17 cellular contexts compared by ENCODE assay signal in the genomic region with DNA sequence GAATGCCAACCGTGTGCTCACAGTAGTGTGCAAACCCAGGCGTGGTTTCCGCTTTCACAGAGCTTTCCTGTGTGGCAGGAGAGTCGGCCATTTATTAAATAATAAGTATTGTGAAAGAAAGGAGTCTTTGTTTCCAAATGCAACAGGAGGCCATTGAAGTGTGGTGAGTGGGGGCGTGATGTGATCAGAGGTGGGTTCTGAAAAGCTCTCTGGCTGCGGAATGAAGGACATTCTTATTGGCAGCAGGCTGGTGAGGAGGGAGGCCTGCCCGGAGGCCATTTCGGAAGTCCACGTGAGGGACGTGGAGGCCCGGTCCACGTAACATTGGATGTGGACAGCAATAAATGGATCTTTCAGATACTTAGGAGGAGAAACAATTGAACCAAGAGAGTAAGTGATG. TPM values are rescaled to one million over a fixed set of nuclear protein-coding genes. Genes with fewer than 3 reads are reported as not detected.
DNase-seq lines count a peak whose midpoint lies in the region; FAIRE-seq and TF ChIP-seq lines count a peak whose summit lies in the region.
"Had no signal": no experiment of that assay in that cellular context is flagged by ENCODE, and none has a peak within 500 bp of the region (broad histone marks: within the 10 kb centered on the region; RNA-seq: fewer than 3 reads in every experiment).

No MANE protein-coding gene starts in this region.

- H3K36me3 ChIP-seq in HEK293 (ENCODE audit: control insufficient read depth in 2 of 2, insufficient read depth in 1 of 2, low read length in 2 of 2), result no peaks in the 10 kb centered on the region
- H3K36me3 ChIP-seq: MG63 had no signal

- H3K9me3 Mint-ChIP-seq in progenitor cell of endocrine pancreas (ENCODE audit: low read depth), result no peaks in the 10 kb centered on the region
- H3K9me3 Mint-ChIP-seq: CD8-positive, alpha-beta T cell had no signal

- no peaks in the 10 kb centered on the region for H3K9me3 ChIP-seq in HEK293 (ENCODE audit: control insufficient read depth, insufficient read depth, low read depth, low read length)
- H3K9me3 ChIP-seq: MG63 had no signal

- POLR2A ChIA-PET in HEK293 (lab: Yijun Ruan, JAX), result no interaction called here

- TF ChIP-seq CTCF in HEK293 (tag by site-specific recombination; IDR thresholded peaks at IDR 0.05) (no peak), progenitor cell of endocrine pancreas (IDR thresholded peaks at IDR 0.05; ENCODE audit: unreplicated experiment) (no peak)

- H3K36me3 Mint-ChIP-seq in progenitor cell of endocrine pancreas (ENCODE audit: insufficient read depth), result peaks cover 3% of the 10 kb centered on the region
- H3K36me3 Mint-ChIP-seq: CD8-positive, alpha-beta T cell had no signal

- peaks cover 24% of the 10 kb centered on the region for H3K4me1 Mint-ChIP-seq in progenitor cell of endocrine pancreas (ENCODE audit: low read depth)
- H3K4me1 Mint-ChIP-seq: B cell had no signal

- no peaks in the 10 kb centered on the region for H3K4me1 ChIP-seq in HEK293 (ENCODE audit: control insufficient read depth, insufficient read depth, low read length)

- H3K27me3 Mint-ChIP-seq in progenitor cell of endocrine pancreas, result no peaks in the 10 kb centered on the region

- CTCF ChIA-PET in HEK293 (lab: Yijun Ruan, JAX), result interaction anchor here (1.7 kb wide), 1 partner anchor 41 kb away, joined by 6 read pairs; no protein-coding TSS in a partner anchor

- DNase-seq in SW480 (ENCODE audit: low spot score) (peak; percentile 80), foreskin melanocyte (peak; percentile 75), progenitor cell of endocrine pancreas (ENCODE audit: low spot score, unreplicated experiment) (no peak), frontal cortex (ENCODE audit: low spot score in 2 of 2) (no peak), mucosa of gallbladder (ENCODE audit: low spot score) (no peak), cerebellum (ENCODE audit: low spot score) (no peak)
- DNase-seq in activated effector memory CD4-positive, alpha-beta T cell treated with anti-CD3 and anti-CD28 coated beads, Interleukin-2, amount 50 U/mL, for 16 hours, result no peak
- DNase-seq: CD8-positive, alpha-beta T cell; KG1; MG63; NCI-H1105; NCI-H2029; NCI-H524 treated with DMSO at 0.1 percent for 48 hours; PC-3 had no signal

- no peak overlapping the region for H3K4me3 Mint-ChIP-seq in progenitor cell of endocrine pancreas (ENCODE audit: low read depth)
- H3K4me3 Mint-ChIP-seq: B cell; CD8-positive, alpha-beta T cell had no signal

- H3K4me3 ChIP-seq in HEK293 (ENCODE audit: low read depth, low read length), result no peak overlapping the region
- H3K4me3 ChIP-seq: MG63, SK-N-MC had no signal

- peak overlapping the region; percentile 80 for H3K27ac Mint-ChIP-seq in progenitor cell of endocrine pancreas
- H3K27ac Mint-ChIP-seq: B cell; CD8-positive, alpha-beta T cell had no signal

- FAIRE-seq in frontal cortex (lab: Jason Lieb, UNC), result no peak

- H3K27ac ChIP-seq in HEK293 (ENCODE audit: extremely low read depth, low read depth, low read length), result no peak overlapping the region
- H3K27ac ChIP-seq: SK-N-MC had no signal

TF ChIP-seq in HEK293, 187 proteins besides CTCF, POLR2A, EP300 and RAD21:
- TF ChIP-seq, protein P1, sequence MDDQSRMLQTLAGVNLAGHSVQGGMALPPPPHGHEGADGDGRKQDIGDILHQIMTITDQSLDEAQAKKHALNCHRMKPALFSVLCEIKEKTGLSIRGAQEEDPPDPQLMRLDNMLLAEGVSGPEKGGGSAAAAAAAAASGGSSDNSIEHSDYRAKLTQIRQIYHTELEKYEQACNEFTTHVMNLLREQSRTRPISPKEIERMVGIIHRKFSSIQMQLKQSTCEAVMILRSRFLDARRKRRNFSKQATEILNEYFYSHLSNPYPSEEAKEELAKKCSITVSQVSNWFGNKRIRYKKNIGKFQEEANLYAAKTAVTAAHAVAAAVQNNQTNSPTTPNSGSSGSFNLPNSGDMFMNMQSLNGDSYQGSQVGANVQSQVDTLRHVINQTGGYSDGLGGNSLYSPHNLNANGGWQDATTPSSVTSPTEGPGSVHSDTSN (CRISPR knock-in tag; IDR thresholded peaks at IDR 0.05), result no peak
- TF ChIP-seq OVOL3 (tag by site-specific recombination; IDR thresholded peaks at IDR 0.05) (no peak), ZNF2 (tag by site-specific recombination; IDR thresholded peaks at IDR 0.05) (no peak), ZNF114 (tag by site-specific recombination; IDR thresholded peaks at IDR 0.05) (no peak), ZNF530 (tag by site-specific recombination; IDR thresholded peaks at IDR 0.05; ENCODE audit: low read depth) (no peak), SCRT2 (tag by site-specific recombination; IDR thresholded peaks at IDR 0.05) (peak; percentile 46; the same call in 1 of the 2 replicates), ZNF362 (tag by site-specific recombination; IDR thresholded peaks at IDR 0.05) (no peak)

RNA-seq across cellular contexts. Expression of gene ARNT2, which starts 11.1 kb away (rescaled TPM):
- 37.3 and 38.9 TPM in 2 replicates for total RNA-seq in progenitor cell of endocrine pancreas
- 43.2 TPM for total RNA-seq in frontal cortex
- total RNA-seq in mucosa of gallbladder, result 6.6 TPM
- total RNA-seq in cerebellum, result 75.5 TPM
- total RNA-seq: B cell; CD8-positive, alpha-beta T cell had no signal

Comparison
In these comparisons a context has a peak if more than half of its experiments do, and no peak if none do; other contexts are left out.
1. DNase-seq: peak in SW480 (single experiment) and foreskin melanocyte (single experiment); none in progenitor cell of endocrine pancreas (single experiment), frontal cortex (0 of 2), activated effector memory CD4-positive, alpha-beta T cell treated with anti-CD3 and anti-CD28 coated beads, Interleukin-2, amount 50 U/mL, for 16 hours (single experiment), mucosa of gallbladder (single experiment) and cerebellum (single experiment).